Comparison of ENCODE assay signal across 12 cellular contexts in the genomic region with DNA sequence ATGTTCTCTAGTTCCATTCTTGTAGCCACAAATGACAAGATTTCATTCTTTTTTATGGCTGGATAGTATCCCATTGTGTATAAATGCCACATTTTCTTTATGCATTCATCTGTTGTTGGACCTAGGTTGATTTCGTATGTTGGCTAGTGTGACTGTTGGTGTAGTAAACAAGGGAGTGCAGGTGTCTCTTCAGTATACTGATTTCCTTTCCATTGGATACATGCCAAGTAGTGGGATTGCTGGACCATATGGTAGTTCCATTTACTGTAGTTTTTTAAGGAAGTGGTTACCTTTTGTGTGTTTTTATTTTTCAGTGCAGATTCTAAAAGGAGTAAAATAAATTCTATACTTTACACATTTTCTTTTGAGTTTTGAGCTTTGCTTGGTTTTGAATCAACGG. TPM values are rescaled to one million over a fixed set of nuclear protein-coding genes. Genes with fewer than 3 reads are reported as not detected.
DNase-seq lines count a peak whose midpoint lies in the region; ATAC-seq, FAIRE-seq and TF ChIP-seq lines count a peak whose summit lies in the region.
"Had no signal": no experiment of that assay in that cellular context is flagged by ENCODE, and none has a peak within 500 bp of the region (broad histone marks: within the 10 kb centered on the region; RNA-seq: fewer than 3 reads in every experiment).

No MANE protein-coding gene starts in this region.

- no peaks in the 10 kb centered on the region for H3K9me3 Mint-ChIP-seq in CD4-positive, CD25-positive, alpha-beta regulatory T cell
- no peaks in the 10 kb centered on the region for H3K9me3 Mint-ChIP-seq in central memory CD8-positive, alpha-beta T cell
- H3K9me3 Mint-ChIP-seq: memory B cell had no signal

- 66 to 72% (median 67%) methylated on average over 2 of the region's 2 CpGs for WGBS in small intestine, 3 donors
- WGBS in body of pancreas, 2 donors, result 51 to 73% methylated on average over 2 of the region's 2 CpGs

- peak overlapping the region; percentile 1 for H3K4me3 ChIP-seq in CD4-positive, CD25-positive, alpha-beta regulatory T cell (ENCODE audit: low read depth, low read length)
- H3K4me3 ChIP-seq in small intestine (ENCODE audit: low read depth in 1 of 2, low read length in 2 of 2), result no peak overlapping the region
- no peak overlapping the region for H3K4me3 ChIP-seq in body of pancreas

- peaks cover 52% of the 10 kb centered on the region for H3K36me3 Mint-ChIP-seq in CD4-positive, CD25-positive, alpha-beta regulatory T cell
- H3K36me3 Mint-ChIP-seq in central memory CD8-positive, alpha-beta T cell (ENCODE audit: insufficient read depth), result peaks cover 76% of the 10 kb centered on the region

- peaks cover 81% of the 10 kb centered on the region for H3K36me3 ChIP-seq in CD4-positive, CD25-positive, alpha-beta regulatory T cell (ENCODE audit: control insufficient read depth, insufficient read depth, low read length)
- H3K36me3 ChIP-seq in small intestine (ENCODE audit: control insufficient read depth in 2 of 2, insufficient read depth in 2 of 2, low read length in 2 of 2) (peaks cover 13 to 25% of the 10 kb centered on the region in 2 donors), body of pancreas (replicated peaks in 1 of 2; ENCODE audit: insufficient read depth in 1 of 2, low read depth in 2 of 2) (peaks cover 13 to 31% of the 10 kb centered on the region in 2 donors)

- peaks cover 28 to 67% (median 44%) of the 10 kb centered on the region in 4 donors for H3K4me1 Mint-ChIP-seq in CD4-positive, CD25-positive, alpha-beta regulatory T cell
- peaks cover 53% of the 10 kb centered on the region for H3K4me1 Mint-ChIP-seq in central memory CD8-positive, alpha-beta T cell

- TF ChIP-seq CTCF in body of pancreas (IDR thresholded peaks at IDR 0.05), result no peak

- ATAC-seq in CD4-positive, CD25-positive, alpha-beta regulatory T cell (ENCODE audit: low read depth in 2 of 2), result no peak
- ATAC-seq in central memory CD8-positive, alpha-beta T cell (replicated peaks; ENCODE audit: extremely low read depth, poor library complexity, severe bottlenecking), result no peak
- ATAC-seq in GM18502 (IDR thresholded peaks at IDR 0.05; ENCODE audit: poor library complexity, unreplicated experiment), result no peak
- ATAC-seq in body of pancreas, result no peak

- FAIRE-seq in small intestine (lab: Jason Lieb, UNC), result no peak
- FAIRE-seq: bronchial epithelial cell had no signal

- no peak overlapping the region for H3K27ac ChIP-seq in CD4-positive, CD25-positive, alpha-beta regulatory T cell (ENCODE audit: insufficient read depth, low read length, poor library complexity, severe bottlenecking)
- H3K27ac ChIP-seq in small intestine (ENCODE audit: low read depth in 1 of 2, low read length in 1 of 2), result no peak overlapping the region
- H3K27ac ChIP-seq in body of pancreas, result no peak overlapping the region

- peak overlapping the region; percentile 21 to 44 (median 27) for H3K27ac Mint-ChIP-seq in CD4-positive, CD25-positive, alpha-beta regulatory T cell
- peak overlapping the region; percentile 59 for H3K27ac Mint-ChIP-seq in central memory CD8-positive, alpha-beta T cell (ENCODE audit: low read depth)
- H3K27ac Mint-ChIP-seq: memory B cell had no signal

- no peaks in the 10 kb centered on the region for H3K27me3 ChIP-seq in CD4-positive, CD25-positive, alpha-beta regulatory T cell (ENCODE audit: control insufficient read depth, insufficient read depth, low read length)
- H3K27me3 ChIP-seq in small intestine (ENCODE audit: control insufficient read depth in 2 of 2, insufficient read depth in 2 of 2, low read length in 2 of 2), result no peaks in the 10 kb centered on the region
- no peaks in the 10 kb centered on the region for H3K27me3 ChIP-seq in body of pancreas

- no peak for DNase-seq in CD4-positive, CD25-positive, alpha-beta regulatory T cell
- DNase-seq in DMS 273 (lab: John Stamatoyannopoulos, UW; ENCODE audit: unreplicated experiment) (peak; percentile 67), NCI-H524 treated with DMSO at 0.1 percent for 48 hours (lab: John Stamatoyannopoulos, UW) (peak; percentile 15), small intestine (no peak), UCSD-AML1 (lab: John Stamatoyannopoulos, UW; ENCODE audit: unreplicated experiment) (no peak), body of pancreas (no peak)
- DNase-seq in central memory CD8-positive, alpha-beta T cell (ENCODE audit: low spot score in 2 of 2), result no peak
- DNase-seq: activated effector memory CD4-positive, alpha-beta T cell treated with Interleukin-2 at 50 U/mL for 16 hours; stimulated activated naive CD4-positive, alpha-beta T cell treated with Interleukin-2 at 50 U/mL for 16 hours had no signal

- no peaks in the 10 kb centered on the region for H3K9me3 ChIP-seq in CD4-positive, CD25-positive, alpha-beta regulatory T cell (ENCODE audit: control insufficient read depth in 2 of 2, low read length in 2 of 2)
- no peaks in the 10 kb centered on the region for H3K9me3 ChIP-seq in small intestine (ENCODE audit: control insufficient read depth, low read depth)
- H3K9me3 ChIP-seq in body of pancreas, result no peaks in the 10 kb centered on the region

- no peak for TF ChIP-seq POLR2A in body of pancreas (IDR thresholded peaks at IDR 0.05)

- peak overlapping the region; percentile 42 to 87 (median 44) for H3K4me3 Mint-ChIP-seq in CD4-positive, CD25-positive, alpha-beta regulatory T cell
- H3K4me3 Mint-ChIP-seq in central memory CD8-positive, alpha-beta T cell, result peak overlapping the region; percentile 17
- H3K4me3 Mint-ChIP-seq: memory B cell had no signal

- H3K4me1 ChIP-seq in CD4-positive, CD25-positive, alpha-beta regulatory T cell (ENCODE audit: control insufficient read depth, insufficient read depth, low read length, poor library complexity, severe bottlenecking), result peaks cover 55% of the 10 kb centered on the region
- H3K4me1 ChIP-seq in small intestine (ENCODE audit: control insufficient read depth in 2 of 2, insufficient read depth in 1 of 2, low read depth in 1 of 2, low read length in 1 of 2) (no peaks in the 10 kb centered on the region), body of pancreas (peaks cover 22% of the 10 kb centered on the region)

- no peaks in the 10 kb centered on the region for H3K27me3 Mint-ChIP-seq in CD4-positive, CD25-positive, alpha-beta regulatory T cell
- H3K27me3 Mint-ChIP-seq in central memory CD8-positive, alpha-beta T cell, result no peaks in the 10 kb centered on the region
- H3K27me3 Mint-ChIP-seq: memory B cell had no signal

- intact Hi-C loops in body of pancreas (cut with DNase I), result no loop called here

RNA-seq across cellular contexts. Expression of a gene that starts 5.7 kb away (rescaled TPM):
- total RNA-seq in CD4-positive, CD25-positive, alpha-beta regulatory T cell, result 150 TPM
- polyA plus RNA-seq in CD4-positive, CD25-positive, alpha-beta regulatory T cell, result 100 to 1,000 TPM; 453 to 527 (median 478) TPM
- 100 to 1,000 TPM; 206 to 297 (median 239) TPM for polyA plus RNA-seq in small intestine
- 100 to 1,000 TPM in 1 of 2 donors, 10 to 100 TPM in 1; 88.3 to 110 TPM for total RNA-seq in body of pancreas

RNA-seq across cellular contexts. Expression of a gene that starts 26.6 kb away (rescaled TPM):
- total RNA-seq in CD4-positive, CD25-positive, alpha-beta regulatory T cell, result 30.9 TPM
- 10 to 100 TPM; 10.3 to 35.6 (median 23.0) TPM for polyA plus RNA-seq in CD4-positive, CD25-positive, alpha-beta regulatory T cell
- under 1 TPM in 1 of 3 donors, not detected in 2; 0.13 TPM for polyA plus RNA-seq in small intestine
- under 1 TPM in 1 of 2 donors, not detected in 1; under 0.01 TPM for total RNA-seq in body of pancreas

RNA-seq across cellular contexts. Expression of a gene that starts 58.9 kb away (rescaled TPM):
- total RNA-seq in CD4-positive, CD25-positive, alpha-beta regulatory T cell, result 5.8 TPM
- 1 to 10 TPM in 1 of 4 donors, under 1 TPM in 2, not detected in 1; 0.37 to 1.2 (median 0.75) TPM for polyA plus RNA-seq in CD4-positive, CD25-positive, alpha-beta regulatory T cell
- polyA plus RNA-seq in small intestine, result 10 to 100 TPM; 32.5 to 39.1 (median 35.7) TPM
- total RNA-seq in body of pancreas, result 100 to 1,000 TPM; 127 to 273 TPM

Comparison
In these comparisons a context has a peak if more than half of its experiments do, and no peak if none do; other contexts are left out.
1. DNase-seq: peak in DMS 273 (single experiment) and NCI-H524 treated with DMSO at 0.1 percent for 48 hours (single experiment); none in CD4-positive, CD25-positive, alpha-beta regulatory T cell (0 of 3), central memory CD8-positive, alpha-beta T cell (0 of 2), small intestine (single experiment), UCSD-AML1 (single experiment) and body of pancreas (0 of 4).
2. RNA of a gene that starts 26.6 kb away (total RNA-seq): 30.9 TPM in CD4-positive, CD25-positive, alpha-beta regulatory T cell (single experiment); under 0.01 TPM in body of pancreas; every median in the first group is over 10 times any median in the second.
3. RNA of a gene that starts 58.9 kb away (total RNA-seq): 127 to 273 TPM in body of pancreas; 5.8 TPM in CD4-positive, CD25-positive, alpha-beta regulatory T cell (single experiment); every median in the first group is over 10 times any median in the second.